9 cellular contexts compared by ENCODE assay signal in the genomic region with DNA sequence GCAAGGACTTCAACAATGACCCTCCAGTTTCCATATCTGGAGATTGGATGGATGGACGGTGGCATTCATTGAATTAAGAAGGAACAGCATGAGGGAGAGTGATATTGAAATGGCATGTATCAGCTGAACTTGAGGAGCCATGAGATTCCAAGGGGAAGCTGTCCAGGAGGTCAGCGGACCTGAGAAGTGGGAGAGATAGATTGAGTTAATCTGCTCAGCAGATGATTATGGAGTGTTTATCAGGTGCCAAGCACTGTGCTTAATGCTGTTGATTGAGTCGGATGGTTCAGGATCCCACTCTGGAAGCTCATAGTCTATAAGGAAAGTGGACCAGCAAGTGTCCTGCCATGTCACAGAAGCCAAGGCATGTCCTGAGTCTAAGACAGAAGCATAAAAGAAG.
"Had no signal": no experiment of that assay in that cellular context is flagged by ENCODE, and none has a peak within 500 bp of the region (broad histone marks: within the 10 kb centered on the region; RNA-seq: fewer than 3 reads in every experiment).

No MANE protein-coding gene starts in this region.

- H2AFZ ChIP-seq: GM23248 had no signal

- DNase-seq: GM23248, GOT3, H7, HFFc6, IMR-90, KG1 had no signal

- H3K9me3 ChIP-seq: HAP-1 had no signal

- H3K27ac ChIP-seq: GM23248 had no signal

- H3K36me3 ChIP-seq: HAP-1 had no signal

- ATAC-seq: HCT116, K562 had no signal

- H3K4me3 ChIP-seq: GM23248, HAP-1, K562 had no signal

- H3K9ac ChIP-seq: GM23248 had no signal

- H3K4me1 ChIP-seq: HAP-1 had no signal
